ENCODE assay signal across 29 cellular contexts in genomic region chr13:75902166-75903104, GRCh38.
DNase-seq lines count a peak whose midpoint lies in the region; ATAC-seq and TF ChIP-seq lines count a peak whose summit lies in the region.
"Had no signal": no experiment of that assay in that cellular context is flagged by ENCODE, and none has a peak within 500 bp of the region (broad histone marks: within the 10 kb centered on the region; RNA-seq: fewer than 3 reads in every experiment).

No MANE protein-coding gene starts in this region.

- TF ChIP-seq CTCF in heart right ventricle (IDR thresholded peaks at IDR 0.05) (no peak), BE2C (IDR thresholded peaks at IDR 0.05; ENCODE audit: low read depth, low read length) (no peak)

- H3K27me3 ChIP-seq in heart right ventricle, result no peaks in the 10 kb centered on the region
- H3K27me3 ChIP-seq in BE2C, result peaks cover 22% of the 10 kb centered on the region
- H3K27me3 ChIP-seq: body of pancreas, hepatocyte, ovary, uterus had no signal

- no peak overlapping the region for H3K4me3 ChIP-seq in heart right ventricle
- H3K4me3 ChIP-seq in BE2C (ENCODE audit: low read depth, low read length), result no peak overlapping the region
- H3K4me3 ChIP-seq: body of pancreas, hepatocyte, ovary, spleen, uterus had no signal

- no peak overlapping the region for H3K27ac Mint-ChIP-seq in T-helper 17 cell
- H3K27ac Mint-ChIP-seq: activated T-cell treated with anti-CD3 and anti-CD28 coated beads, Interleukin-2, amount 50 U/mL, for 24 hours; natural killer cell; stimulated activated effector memory CD8-positive, alpha-beta T cell treated with anti-CD3 and anti-CD28 coated beads, Interleukin-12 subunit alpha, Interleukin-12 subunit beta, amount 100 ng/mL, for 72 hours; T-cell had no signal

- H3K9me3 ChIP-seq in heart right ventricle (no peaks in the 10 kb centered on the region), BE2C (no peaks in the 10 kb centered on the region; the same call in 1 of the 2 replicates), T-helper 17 cell (ENCODE audit: control insufficient read depth, low read length, poor library complexity, severe bottlenecking) (no peaks in the 10 kb centered on the region)
- H3K9me3 ChIP-seq: body of pancreas, ovary, spleen, uterus had no signal

- peaks cover 38% of the 10 kb centered on the region for H3K27me3 Mint-ChIP-seq in T-helper 17 cell

- H3K4me1 ChIP-seq in heart right ventricle, result peaks cover 0 to 17% (median 4%) of the 10 kb centered on the region in 9 donors
- peaks cover 4% of the 10 kb centered on the region; the same call in 1 of the 2 replicates for H3K4me1 ChIP-seq in BE2C
- H3K4me1 ChIP-seq: body of pancreas, spleen, uterus had no signal

- no peaks in the 10 kb centered on the region for H3K36me3 Mint-ChIP-seq in T-helper 17 cell (ENCODE audit: low read depth)
- H3K36me3 Mint-ChIP-seq: natural killer cell; stimulated activated effector memory CD8-positive, alpha-beta T cell treated with anti-CD3 and anti-CD28 coated beads, Interleukin-12 subunit alpha, Interleukin-12 subunit beta, amount 100 ng/mL, for 72 hours; T-cell had no signal

- intact Hi-C loops in heart right ventricle (cut with DNase I), result loop anchor here in 2 of 10 donors (5.0 to 10.0 kb wide), 2 partner anchors 102 to 110 kb away; no protein-coding TSS in a partner anchor

- H3K4me3 Mint-ChIP-seq in T-helper 17 cell, result no peak overlapping the region
- H3K4me3 Mint-ChIP-seq: activated T-cell treated with anti-CD3 and anti-CD28 coated beads, Interleukin-2, amount 50 U/mL, for 24 hours; natural killer cell; stimulated activated effector memory CD8-positive, alpha-beta T cell treated with anti-CD3 and anti-CD28 coated beads, Interleukin-12 subunit alpha, Interleukin-12 subunit beta, amount 100 ng/mL, for 72 hours; T-cell had no signal

- ATAC-seq in heart right ventricle, result peak in 7 of 8 donors; percentile 40 to 93 (median 67)
- no peak for ATAC-seq in HG02763 (IDR thresholded peaks at IDR 0.05; ENCODE audit: unreplicated experiment)
- ATAC-seq in T-helper 17 cell, result no peak
- ATAC-seq: body of pancreas; natural killer cell; Panc1; stimulated activated effector memory CD8-positive, alpha-beta T cell treated with anti-CD3 and anti-CD28 coated beads, Interleukin-12 subunit alpha, Interleukin-12 subunit beta, amount 100 ng/mL, for 72 hours; T-cell had no signal

- 40 to 71% methylated on average over 8 of the region's 8 CpGs for WGBS in heart right ventricle, 2 donors

- H3K36me3 ChIP-seq in heart right ventricle (no peaks in the 10 kb centered on the region), BE2C (no peaks in the 10 kb centered on the region)
- H3K36me3 ChIP-seq: ovary, spleen, uterus had no signal

- DNase-seq in COR-L47 (lab: John Stamatoyannopoulos, UW) (peak; percentile 38), DMS153 (lab: John Stamatoyannopoulos, UW) (peak; percentile 43), NCI-H69 (lab: John Stamatoyannopoulos, UW) (peak; percentile 2), heart right ventricle (no peak), BE2C (no peak), T-helper 17 cell (no peak)
- DNase-seq: activated CD4-positive, alpha-beta T cell treated with anti-CD3 and anti-CD28 coated beads for 1 hour; activated CD8-positive, alpha-beta memory T cell treated with anti-CD3 and anti-CD28 coated beads for 24 hours; activated gamma-delta T cell treated with Interleukin-2 at 50 U/mL for 16 hours; activated T-cell treated with anti-CD3 and anti-CD28 coated beads, Interleukin-2, amount 50 U/mL, for 24 hours; body of pancreas; effector CD4-positive, alpha-beta T cell; foreskin fibroblast; HCEC 1CT; natural killer cell; NCI-H1105 treated with DMSO at 0.1 percent for 48 hours; NCI-H226; NK-92 treated with Interleukin-12 subunit alpha and Interleukin-12 subunit beta, amount 100 ng/mL, for 24 hours; ovary; retina; spleen; stimulated activated CD4-positive, alpha-beta T cell treated with anti-CD3 and anti-CD28 coated beads, Interleukin-2, amount 100 ng/mL, for 48 hours; T-cell; uterus had no signal

- H3K4me1 Mint-ChIP-seq in T-helper 17 cell, result peaks cover 4% of the 10 kb centered on the region
- H3K4me1 Mint-ChIP-seq: natural killer cell; stimulated activated effector memory CD8-positive, alpha-beta T cell treated with anti-CD3 and anti-CD28 coated beads, Interleukin-12 subunit alpha, Interleukin-12 subunit beta, amount 100 ng/mL, for 72 hours; T-cell had no signal

- H3K27ac ChIP-seq in heart right ventricle, result peak overlapping the region in 2 of 10 donors; percentile 2 to 36
- H3K27ac ChIP-seq: body of pancreas, C4-2B, hepatocyte, ovary, spleen, uterus had no signal

Comparison
In these comparisons a context has a peak if more than half of its experiments do, and no peak if none do; other contexts are left out.
1. DNase-seq: peak in COR-L47 (single experiment), DMS153 (single experiment) and NCI-H69 (single experiment); none in heart right ventricle (0 of 2), BE2C (single experiment) and T-helper 17 cell (0 of 3).
2. ATAC-seq: peak in heart right ventricle (7 of 8); none in HG02763 (single experiment) and T-helper 17 cell (single experiment).